18 cellular contexts compared by ENCODE assay signal in genomic region chr13:100214886-100215285, GRCh38.
DNase-seq lines count a peak whose midpoint lies in the region; ATAC-seq and TF ChIP-seq lines count a peak whose summit lies in the region.
"Had no signal": no experiment of that assay in that cellular context is flagged by ENCODE, and none has a peak within 500 bp of the region (broad histone marks: within the 10 kb centered on the region; RNA-seq: fewer than 3 reads in every experiment).

No MANE protein-coding gene starts in this region.

- H3K9me3 Mint-ChIP-seq in HFFc6 (no peaks in the 10 kb centered on the region; the same call in 1 of the 2 replicates), WTC11 (peaks cover 7% of the 10 kb centered on the region)
- H3K9me3 Mint-ChIP-seq: CD4-positive, alpha-beta T cell had no signal

- no peaks in the 10 kb centered on the region for H4K20me1 ChIP-seq in fibroblast of lung (ENCODE audit: control insufficient read depth, extremely low read depth, insufficient read depth, low read length)

- CTCF ChIA-PET in WTC11 (lab: Charles Lee), result no interaction called here

- H2AFZ ChIP-seq in fibroblast of lung (ENCODE audit: low read length), result no peak overlapping the region

- no peaks in the 10 kb centered on the region for H3K9me3 ChIP-seq in fibroblast of lung (ENCODE audit: control insufficient read depth, insufficient read depth, low read depth, low read length)
- H3K9me3 ChIP-seq: tibial artery had no signal

- no peak overlapping the region for H3K4me3 ChIP-seq in fibroblast of lung (replicated peaks in 1 of 4; ENCODE audit: control extremely low read depth in 1 of 4, insufficient read depth in 1 of 4, low read depth in 3 of 4, low read length in 4 of 4)
- no peak overlapping the region for H3K4me3 ChIP-seq in skeletal muscle cell (ENCODE audit: low read depth, low read length)
- H3K4me3 ChIP-seq: tibial artery had no signal

- H3K79me2 ChIP-seq in fibroblast of lung (ENCODE audit: control insufficient read depth, insufficient read depth, low read length), result no peaks in the 10 kb centered on the region

- peaks cover 38% of the 10 kb centered on the region for H3K36me3 Mint-ChIP-seq in HFFc6 (ENCODE audit: low read depth)
- H3K36me3 Mint-ChIP-seq in WTC11, result peaks cover 13% of the 10 kb centered on the region

- peak; percentile 72 for DNase-seq in HFFc6
- no peak for DNase-seq in WTC11 (ENCODE audit: low spot score)
- peak; percentile 54 to 93 for DNase-seq in fibroblast of lung (ENCODE audit: low read depth in 2 of 2)
- peak; percentile 48 for DNase-seq in skeletal muscle cell (ENCODE audit: low read depth)
- DNase-seq in activated T-cell treated with anti-CD3 and anti-CD28 coated beads for 4 hours, result no peak
- DNase-seq in CD1c-positive myeloid dendritic cell (ENCODE audit: extremely low spot score), result no peak
- DNase-seq in globus pallidus (ENCODE audit: low spot score), result no peak
- DNase-seq: activated CD4-positive, alpha-beta memory T cell treated with anti-CD3 and anti-CD28 coated beads for 36 hours; activated naive CD8-positive, alpha-beta T cell treated with anti-CD3 and anti-CD28 coated beads, Interleukin-2, amount 50 U/mL, for 24 hours; CD4-positive, alpha-beta T cell; hippocampal formation; left colon; NCI-H1694; NCI-H446 treated with DMSO at 0.1 percent for 48 hours; occipital lobe; stimulated activated CD4-positive, alpha-beta T cell treated with anti-CD3 and anti-CD28 coated beads, Interleukin-4, amount 100 ng/mL, for 4 hours; tibial artery had no signal

- no peaks in the 10 kb centered on the region for H3K27me3 ChIP-seq in fibroblast of lung (ENCODE audit: control insufficient read depth, insufficient read depth, low read length)
- H3K27me3 ChIP-seq: tibial artery had no signal

- H3K9ac ChIP-seq in fibroblast of lung (ENCODE audit: insufficient read depth, low read length), result no peak overlapping the region

- POLR2A ChIA-PET in WTC11 (lab: Charles Lee), result no interaction called here

- ATAC-seq in WTC11 (no peak), GM18861 (IDR thresholded peaks at IDR 0.05; ENCODE audit: unreplicated experiment) (no peak)
- ATAC-seq: activated naive CD8-positive, alpha-beta T cell treated with anti-CD3 and anti-CD28 coated beads, Interleukin-2, amount 50 U/mL, for 24 hours; left colon had no signal

- H3K4me1 Mint-ChIP-seq in HFFc6 (ENCODE audit: low read depth) (peaks cover 67% of the 10 kb centered on the region), WTC11 (peaks cover 14% of the 10 kb centered on the region)

- H3K36me3 ChIP-seq in fibroblast of lung (ENCODE audit: control insufficient read depth, insufficient read depth, low read length), result no peaks in the 10 kb centered on the region

- no peak overlapping the region for H3K4me2 ChIP-seq in fibroblast of lung (ENCODE audit: extremely low read depth, insufficient read depth, low read length)

- H3K27ac Mint-ChIP-seq in HFFc6 (peak overlapping the region; percentile 65), WTC11 (peak overlapping the region; percentile 10; the same call in 1 of the 2 replicates)
- H3K27ac Mint-ChIP-seq: activated CD4-positive, alpha-beta memory T cell treated with anti-CD3 and anti-CD28 coated beads for 36 hours; activated naive CD8-positive, alpha-beta T cell treated with anti-CD3 and anti-CD28 coated beads, Interleukin-2, amount 50 U/mL, for 24 hours; CD4-positive, alpha-beta T cell had no signal

- no peak for TF ChIP-seq CTCF in HFFc6 (IDR thresholded peaks at IDR 0.05)
- TF ChIP-seq CTCF in WTC11 (IDR thresholded peaks at IDR 0.05), result no peak
- TF ChIP-seq CTCF in fibroblast of lung (conservative IDR thresholded peaks at IDR 0.05 in 1 of 2, IDR thresholded peaks at IDR 0.05 in 1 of 2; ENCODE audit: low read depth in 1 of 2, low read length in 2 of 2), result no peak

- H3K4me1 ChIP-seq in fibroblast of lung (ENCODE audit: control insufficient read depth, extremely low read depth, insufficient read depth, low read length), result peaks cover 9% of the 10 kb centered on the region
- H3K4me1 ChIP-seq: tibial artery had no signal

- H3K27ac ChIP-seq in fibroblast of lung (ENCODE audit: insufficient read depth, low read length), result no peak overlapping the region
- H3K27ac ChIP-seq: tibial artery had no signal

- peak overlapping the region; percentile 18 for H3K4me3 Mint-ChIP-seq in HFFc6
- no peak overlapping the region for H3K4me3 Mint-ChIP-seq in WTC11
- H3K4me3 Mint-ChIP-seq: activated CD4-positive, alpha-beta memory T cell treated with anti-CD3 and anti-CD28 coated beads for 36 hours; activated naive CD8-positive, alpha-beta T cell treated with anti-CD3 and anti-CD28 coated beads, Interleukin-2, amount 50 U/mL, for 24 hours; CD4-positive, alpha-beta T cell had no signal

- H3K27me3 Mint-ChIP-seq in HFFc6 (ENCODE audit: insufficient read depth) (no peaks in the 10 kb centered on the region), WTC11 (ENCODE audit: low read depth) (no peaks in the 10 kb centered on the region)
- H3K27me3 Mint-ChIP-seq: activated CD4-positive, alpha-beta memory T cell treated with anti-CD3 and anti-CD28 coated beads for 36 hours; activated naive CD8-positive, alpha-beta T cell treated with anti-CD3 and anti-CD28 coated beads, Interleukin-2, amount 50 U/mL, for 24 hours; CD4-positive, alpha-beta T cell had no signal

TF ChIP-seq in WTC11, 78 proteins besides CTCF, POLR2A, EP300 and RAD21:
- no peak for TF ChIP-seq JUN (CRISPR knock-in tag; IDR thresholded peaks at IDR 0.05)
- TF ChIP-seq HMGA2 (CRISPR knock-in tag; IDR thresholded peaks at IDR 0.05), result no peak
- TF ChIP-seq ZNF263 (CRISPR knock-in tag; IDR thresholded peaks at IDR 0.05; ENCODE audit: low read depth), result no peak
- no peak for TF ChIP-seq ZNF671 (CRISPR knock-in tag; IDR thresholded peaks at IDR 0.05)
- TF ChIP-seq FOXJ3 (CRISPR knock-in tag; IDR thresholded peaks at IDR 0.05; ENCODE audit: borderline replicate concordance), result no peak
- TF ChIP-seq ELF4 (CRISPR knock-in tag; IDR thresholded peaks at IDR 0.05; ENCODE audit: low read depth), result no peak
- TF ChIP-seq SP1 (CRISPR knock-in tag; conservative IDR thresholded peaks at IDR 0.05), result no peak
- no peak for TF ChIP-seq NR2C2 (CRISPR knock-in tag; IDR thresholded peaks at IDR 0.05)
- TF ChIP-seq, protein P1, sequence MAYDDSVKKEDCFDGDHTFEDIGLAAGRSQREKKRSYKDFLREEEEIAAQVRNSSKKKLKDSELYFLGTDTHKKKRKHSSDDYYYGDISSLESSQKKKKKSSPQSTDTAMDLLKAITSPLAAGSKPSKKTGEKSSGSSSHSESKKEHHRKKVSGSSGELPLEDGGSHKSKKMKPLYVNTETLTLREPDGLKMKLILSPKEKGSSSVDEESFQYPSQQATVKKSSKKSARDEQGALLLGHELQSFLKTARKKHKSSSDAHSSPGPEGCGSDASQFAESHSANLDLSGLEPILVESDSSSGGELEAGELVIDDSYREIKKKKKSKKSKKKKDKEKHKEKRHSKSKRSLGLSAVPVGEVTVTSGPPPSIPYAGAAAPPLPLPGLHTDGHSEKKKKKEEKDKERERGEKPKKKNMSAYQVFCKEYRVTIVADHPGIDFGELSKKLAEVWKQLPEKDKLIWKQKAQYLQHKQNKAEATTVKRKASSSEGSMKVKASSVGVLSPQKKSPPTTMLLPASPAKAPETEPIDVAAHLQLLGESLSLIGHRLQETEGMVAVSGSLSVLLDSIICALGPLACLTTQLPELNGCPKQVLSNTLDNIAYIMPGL (CRISPR knock-in tag; IDR thresholded peaks at IDR 0.05), result no peak
- TF ChIP-seq ESRRA (CRISPR knock-in tag; IDR thresholded peaks at IDR 0.05; ENCODE audit: borderline replicate concordance), result no peak
- no peak for TF ChIP-seq ZSCAN18 (CRISPR knock-in tag; IDR thresholded peaks at IDR 0.05)
- no peak for TF ChIP-seq MYBL2 (CRISPR knock-in tag; IDR thresholded peaks at IDR 0.05)
- TF ChIP-seq ZNF416 (CRISPR knock-in tag; IDR thresholded peaks at IDR 0.05), result no peak
TF ChIP-seq in WTC11: peak in this region for 0.

Comparison
In these comparisons a context has a peak if more than half of its experiments do, and no peak if none do; other contexts are left out.
1. DNase-seq: peak in HFFc6 (single experiment), fibroblast of lung (2 of 2) and skeletal muscle cell (single experiment); none in WTC11 (single experiment), activated T-cell treated with anti-CD3 and anti-CD28 coated beads for 4 hours (single experiment), CD1c-positive myeloid dendritic cell (single experiment) and globus pallidus (single experiment).